In genomic region chr3:115862099-115862498, GRCh38 we compare ENCODE assay signal across 19 cellular contexts.
A peak's percentile ranks its signal among the peaks of the same experiment; 100 is the strongest.
DNase-seq lines count a peak whose midpoint lies in the region; ATAC-seq and TF ChIP-seq lines count a peak whose summit lies in the region.
"Had no signal": no experiment of that assay in that cellular context is flagged by ENCODE, and none has a peak within 500 bp of the region (broad histone marks: within the 10 kb centered on the region; RNA-seq: fewer than 3 reads in every experiment).

No MANE protein-coding gene starts in this region.

- peaks cover 22% of the 10 kb centered on the region for H3K27me3 Mint-ChIP-seq in activated T-helper 2 cell treated with anti-CD3 and anti-CD28 coated beads, Interferon-gamma antibody, Interleukin-2, Interleukin-4, amounts not matched to agents 10 μg/mL and 5 μg/mL and 100 μg/mL, durations not matched to agents 14 hours and 24 hours and 36 hours (ENCODE audit: low read depth)

- 0 out of 2 replicates have a peak, but pooled peaks cover 8% of the 10 kb centered on the region for H3K27me3 ChIP-seq in iPS-20b (ENCODE audit: insufficient read depth, low read length)
- no peaks in the 10 kb centered on the region for H3K27me3 ChIP-seq in esophagus muscularis mucosa
- H3K27me3 ChIP-seq in right cardiac atrium (ENCODE audit: control insufficient read depth, insufficient read depth), result no peaks in the 10 kb centered on the region

- no peaks in the 10 kb centered on the region for H3K36me3 Mint-ChIP-seq in activated T-helper 2 cell treated with anti-CD3 and anti-CD28 coated beads, Interferon-gamma antibody, Interleukin-2, Interleukin-4, amounts not matched to agents 10 μg/mL and 5 μg/mL and 100 μg/mL, durations not matched to agents 14 hours and 24 hours and 36 hours (ENCODE audit: low read depth)

- 63% methylated on average over 1 of the region's 1 CpG for WGBS in esophagus muscularis mucosa
- 59% methylated on average over 1 of the region's 1 CpG for WGBS in right cardiac atrium

- intact Hi-C loops in esophagus muscularis mucosa (cut with DNase I) (no loop called here), right cardiac atrium (cut with DNase I) (no loop called here)
- intact Hi-C loops in activated T-helper 2 cell treated with anti-CD3 and anti-CD28 coated beads, Interferon-gamma antibody, Interleukin-2, Interleukin-4, amounts not matched to agents 10 μg/mL and 5 μg/mL and 100 μg/mL, durations not matched to agents 14 hours and 24 hours and 36 hours (cut with micrococcal nuclease), result no loop called here

- no peaks in the 10 kb centered on the region for H3K4me1 Mint-ChIP-seq in activated T-helper 2 cell treated with anti-CD3 and anti-CD28 coated beads, Interferon-gamma antibody, Interleukin-2, Interleukin-4, amounts not matched to agents 10 μg/mL and 5 μg/mL and 100 μg/mL, durations not matched to agents 14 hours and 24 hours and 36 hours (ENCODE audit: low read depth)

- H3K9me3 ChIP-seq in iPS-20b (ENCODE audit: insufficient read depth, low read depth, low read length) (no peaks in the 10 kb centered on the region), esophagus muscularis mucosa (no peaks in the 10 kb centered on the region), right cardiac atrium (ENCODE audit: control insufficient read depth, low read length) (no peaks in the 10 kb centered on the region)
- H3K9me3 ChIP-seq: HAP-1 had no signal

- H3K9me3 Mint-ChIP-seq in activated T-helper 2 cell treated with anti-CD3 and anti-CD28 coated beads, Interferon-gamma antibody, Interleukin-2, Interleukin-4, amounts not matched to agents 10 μg/mL and 5 μg/mL and 100 μg/mL, durations not matched to agents 14 hours and 24 hours and 36 hours, result no peaks in the 10 kb centered on the region

- no peak for TF ChIP-seq POLR2A in esophagus muscularis mucosa (IDR thresholded peaks at IDR 0.05; ENCODE audit: low read depth)

- no peaks in the 10 kb centered on the region for H3K36me3 ChIP-seq in iPS-20b (ENCODE audit: insufficient read depth, low read depth, low read length)
- H3K36me3 ChIP-seq in esophagus muscularis mucosa, result no peaks in the 10 kb centered on the region
- H3K36me3 ChIP-seq: HAP-1 had no signal

- ATAC-seq in right cardiac atrium, result no peak

- H3K27ac ChIP-seq in iPS-20b (ENCODE audit: low read length) (no peak overlapping the region), esophagus muscularis mucosa (replicated peaks in 1 of 4) (no peak overlapping the region), right cardiac atrium (ENCODE audit: low read length) (no peak overlapping the region)
- H3K27ac ChIP-seq: C4-2B had no signal

- TF ChIP-seq CTCF in esophagus muscularis mucosa (IDR thresholded peaks at IDR 0.05), result no peak

- H3K27ac Mint-ChIP-seq in activated T-helper 2 cell treated with anti-CD3 and anti-CD28 coated beads, Interferon-gamma antibody, Interleukin-2, Interleukin-4, amounts not matched to agents 10 μg/mL and 5 μg/mL and 100 μg/mL, durations not matched to agents 14 hours and 24 hours and 36 hours, result no peak overlapping the region

- no peak overlapping the region for H3K9ac ChIP-seq in iPS-20b (ENCODE audit: low read depth, low read length)

- H3K4me3 ChIP-seq in iPS-20b (ENCODE audit: low read length), result peak overlapping the region; percentile 35; the same call in 1 of the 2 replicates
- H3K4me3 ChIP-seq in esophagus muscularis mucosa, result no peak overlapping the region
- no peak overlapping the region for H3K4me3 ChIP-seq in right cardiac atrium (ENCODE audit: low read length)
- H3K4me3 ChIP-seq: HAP-1 had no signal

- DNase-seq in COR-L47 (lab: John Stamatoyannopoulos, UW) (peak; percentile 16), NCI-H2081 (lab: John Stamatoyannopoulos, UW) (peak; percentile 14 to 61), NCI-H524 treated with DMSO at 0.1 percent for 48 hours (lab: John Stamatoyannopoulos, UW) (peak; percentile 87), esophagus muscularis mucosa (ENCODE audit: extremely low spot score) (no peak), right cardiac atrium (no peak), putamen (ENCODE audit: low spot score) (no peak)
- no peak for DNase-seq in activated T-helper 2 cell treated with anti-CD3 and anti-CD28 coated beads, Interferon-gamma antibody, Interleukin-2, Interleukin-4, amounts not matched to agents 10 μg/mL and 5 μg/mL and 100 μg/mL, durations not matched to agents 14 hours and 24 hours and 36 hours (ENCODE audit: low spot score)
- DNase-seq: DMS53, IMR-90, MV-4-11, NCI-H1694, NCI-H226, NCI-H748 treated with DMSO at 0.1 percent for 48 hours, SIG-M5, SW 1271, T-helper 9 cell had no signal

- H3K4me3 Mint-ChIP-seq in activated T-helper 2 cell treated with anti-CD3 and anti-CD28 coated beads, Interferon-gamma antibody, Interleukin-2, Interleukin-4, amounts not matched to agents 10 μg/mL and 5 μg/mL and 100 μg/mL, durations not matched to agents 14 hours and 24 hours and 36 hours (ENCODE audit: low read depth), result no peak overlapping the region

- no peak for TF ChIP-seq EP300 in esophagus muscularis mucosa (IDR thresholded peaks at IDR 0.05)

- H3K4me1 ChIP-seq in iPS-20b (ENCODE audit: insufficient read depth, low read length) (peaks cover 56% of the 10 kb centered on the region), esophagus muscularis mucosa (peaks cover 0 to 19% (median 10%) of the 10 kb centered on the region in 4 donors), right cardiac atrium (ENCODE audit: control insufficient read depth, insufficient read depth, low read length) (no peaks in the 10 kb centered on the region)

Comparison
In these comparisons a context has a peak if more than half of its experiments do, and no peak if none do; other contexts are left out.
1. DNase-seq: peak in COR-L47 (single experiment), NCI-H2081 (2 of 2) and NCI-H524 treated with DMSO at 0.1 percent for 48 hours (single experiment); none in esophagus muscularis mucosa (single experiment), activated T-helper 2 cell treated with anti-CD3 and anti-CD28 coated beads, Interferon-gamma antibody, Interleukin-2, Interleukin-4, amounts not matched to agents 10 μg/mL and 5 μg/mL and 100 μg/mL, durations not matched to agents 14 hours and 24 hours and 36 hours (single experiment), right cardiac atrium (0 of 3) and putamen (single experiment).